ENCODE assay signal across 8 cellular contexts in the genomic region with DNA sequence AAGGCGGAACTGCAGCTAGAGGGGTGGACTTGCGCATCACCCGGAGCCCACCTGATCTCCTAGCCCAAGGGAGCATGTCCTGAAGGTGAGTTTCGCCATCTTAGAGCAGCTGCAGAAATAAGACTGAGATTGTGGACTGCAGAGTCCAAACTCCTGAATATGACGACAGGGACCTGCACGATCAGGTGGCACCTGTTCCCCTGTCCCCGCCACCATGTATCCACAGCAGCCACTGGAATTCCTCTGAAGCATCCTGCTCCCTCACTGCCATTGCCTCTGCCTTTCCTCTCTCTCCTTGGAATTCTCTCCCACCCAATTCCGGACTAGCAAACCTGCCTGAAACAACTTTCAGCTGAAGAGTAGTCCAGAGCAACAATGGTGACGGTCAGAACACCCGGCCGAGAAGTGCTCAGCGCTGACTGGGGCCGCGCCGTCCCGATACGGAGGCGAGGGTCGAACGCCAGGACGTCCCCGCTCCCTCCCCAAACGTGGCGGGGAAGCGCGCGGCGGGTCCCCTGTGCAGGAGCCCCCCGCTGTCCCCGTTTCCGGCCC. TPM values are rescaled to one million over a fixed set of nuclear protein-coding genes. Genes with fewer than 3 reads are reported as not detected.
DNase-seq lines count a peak whose midpoint lies in the region; ATAC-seq, FAIRE-seq and TF ChIP-seq lines count a peak whose summit lies in the region.

No MANE protein-coding gene starts in this region.

- CTCF ChIA-PET in CD8-positive, alpha-beta memory T cell (lab: Charles Lee) = interaction anchor here (1.2 kb wide), 1 partner anchor 9 kb away, joined by 3 read pairs; no protein-coding TSS in a partner anchor
- CTCF ChIA-PET in K562 (lab: Yijun Ruan, JAX; ENCODE audit: low intra/inter-chr PET ratio) = interaction anchor here (0.6 to 1.2 kb wide), 2 partner anchors 13 to 280 kb away, joined by 3 read pairs; no protein-coding TSS in a partner anchor

- H3K4me1 ChIP-seq in CD8-positive, alpha-beta memory T cell (ENCODE audit: insufficient read depth, low read length) = peaks cover 41% of the 10 kb centered on the region
- H3K4me1 ChIP-seq in K562 (replicated peaks in 1 of 2; ENCODE audit: control insufficient read depth in 2 of 2, insufficient read depth in 2 of 2, low read length in 2 of 2) = peaks cover 20 to 22% of the 10 kb centered on the region in 2 experiments; a peak in 4 of 5 replicates
- H3K4me1 ChIP-seq in mesodermal cell (ENCODE audit: control insufficient read depth, insufficient read depth, low read length, poor library complexity, severe bottlenecking) = peaks cover 10% of the 10 kb centered on the region

- H3K27ac ChIP-seq in CD8-positive, alpha-beta memory T cell (ENCODE audit: low read depth, low read length) = no peak overlapping the region
- peak overlapping the region; percentile 23; the same call in 1 of the 3 replicates for H3K27ac ChIP-seq in K562 (ENCODE audit: extremely low read depth, low read depth, low read length)
- H3K27ac ChIP-seq in mesodermal cell (ENCODE audit: low read depth, low read length, severe bottlenecking) = peak overlapping the region; percentile 53

- peak overlapping the region; percentile 95 for H2AFZ ChIP-seq in K562 (ENCODE audit: low read depth, low read length)

- no peak for TF ChIP-seq CTCF in K562 (IDR thresholded peaks at IDR 0.05 in 2 of 3, conservative IDR thresholded peaks at IDR 0.05 in 1 of 3; ENCODE audit: insufficient read depth in 2 of 3, low read depth in 1 of 3, low read length in 3 of 3)

- WGBS in K562 (ENCODE audit: insufficient coverage, low coverage, missing lambda C conversion rate) = 23% methylated on average over 26 of the region's 31 CpGs
- 20 to 21% methylated on average over 31 of the region's 31 CpGs for WGBS in mesodermal cell (ENCODE audit: insufficient coverage in 2 of 2), 2 experiments

- peaks cover 0 to 4% (median 0%) of the 10 kb centered on the region in 5 donors for H3K9me3 Mint-ChIP-seq in CD8-positive, alpha-beta memory T cell

- H3K36me3 ChIP-seq in CD8-positive, alpha-beta memory T cell (ENCODE audit: insufficient read depth, low read length) = no peaks in the 10 kb centered on the region
- H3K36me3 ChIP-seq in K562 (ENCODE audit: control insufficient read depth, insufficient read depth, low read length) = peaks cover 13% of the 10 kb centered on the region; the same call in 2 of the 3 replicates
- H3K36me3 ChIP-seq in mesodermal cell (ENCODE audit: control insufficient read depth, insufficient read depth, low read length) = no peaks in the 10 kb centered on the region

- peak overlapping the region; percentile 83 to 98; a peak in 3 of 4 replicates for H3K9ac ChIP-seq in K562 (ENCODE audit: insufficient read depth in 1 of 2, low read depth in 2 of 2, low read length in 2 of 2)

- intact Hi-C loops in K562 (cut with micrococcal nuclease) = no loop called here

- peaks cover 32 to 44% (median 35%) of the 10 kb centered on the region in 3 donors for H3K4me1 Mint-ChIP-seq in CD8-positive, alpha-beta memory T cell

- no peak for TF ChIP-seq EP300 in K562 (IDR thresholded peaks at IDR 0.05; ENCODE audit: low read length)

- POLR2A ChIA-PET in CD8-positive, alpha-beta memory T cell (lab: Charles Lee) = interaction anchor here (1.0 to 1.3 kb wide), 3 partner anchors 8 to 15 kb away, joined by 4 to 5 read pairs (median 4); a partner anchor contains a TSS
- POLR2A ChIA-PET in K562 (lab: Yijun Ruan, JAX) = interaction anchor here (0.6 to 1.1 kb wide), 3 partner anchors 11 to 343 kb away, joined by 3 read pairs; no protein-coding TSS in a partner anchor

- ATAC-seq in HG03442 (IDR thresholded peaks at IDR 0.05; ENCODE audit: unreplicated experiment) = peak; percentile 14
- peak; percentile 31 for ATAC-seq in K562
- ATAC-seq in GM21515 (IDR thresholded peaks at IDR 0.05; ENCODE audit: unreplicated experiment) = no peak

- peak overlapping the region; percentile 70 to 95 (median 83) for H3K4me3 Mint-ChIP-seq in CD8-positive, alpha-beta memory T cell

- H3K27me3 ChIP-seq in CD8-positive, alpha-beta memory T cell (ENCODE audit: insufficient read depth, low read length, poor library complexity, severe bottlenecking) = no peaks in the 10 kb centered on the region
- 0 out of 5 replicates have a peak, but pooled peaks cover 0 to under 1% of the 10 kb centered on the region in 2 experiments for H3K27me3 ChIP-seq in K562 (ENCODE audit: control insufficient read depth in 2 of 2, insufficient read depth in 2 of 2, low read length in 2 of 2)

- peak overlapping the region; percentile 99 for H3K4me2 ChIP-seq in K562 (ENCODE audit: insufficient read depth, low read length)

- H4K20me1 ChIP-seq in K562 (replicated peaks; ENCODE audit: control insufficient read depth, insufficient read depth, low read length) = peaks cover 4% of the 10 kb centered on the region; the same call in 1 of the 2 replicates

- DNase-seq in CD8-positive, alpha-beta memory T cell = no peak
- no peak for DNase-seq in K562 (ENCODE audit: extremely low read depth in 1 of 4, low spot score in 3 of 4)
- DNase-seq in HK-2 (ENCODE audit: unreplicated experiment) = no peak
- no peak for DNase-seq in epidermal melanocyte (ENCODE audit: insufficient read length, low spot score)
- no peak for DNase-seq in ecto neural progenitor cell (ENCODE audit: low spot score)

- H3K36me3 Mint-ChIP-seq in CD8-positive, alpha-beta memory T cell = peaks cover 0 to 18% (median 4%) of the 10 kb centered on the region in 3 donors

- peak overlapping the region; percentile 72 for H3K4me3 ChIP-seq in CD8-positive, alpha-beta memory T cell (ENCODE audit: low read length)
- H3K4me3 ChIP-seq in K562 = peak overlapping the region; percentile 70
- H3K4me3 ChIP-seq in mesodermal cell (ENCODE audit: extremely low read depth, insufficient read depth, low read length, poor library complexity, severe bottlenecking) = peak overlapping the region; percentile 82

- no peaks in the 10 kb centered on the region for H3K9me1 ChIP-seq in K562 (ENCODE audit: control insufficient read depth, insufficient read depth, low read length)

- peaks cover 47% of the 10 kb centered on the region for H3K79me2 ChIP-seq in K562 (ENCODE audit: control insufficient read depth, insufficient read depth, low read length)

- in situ Hi-C loops in K562 (cut with MboI) = no loop called here

- BruUV-seq in K562 (replicated peaks; lab: Mats Ljungman, UMichigan) = no TSS peak

- H3K9me3 ChIP-seq in CD8-positive, alpha-beta memory T cell (ENCODE audit: low read length) = no peaks in the 10 kb centered on the region
- H3K9me3 ChIP-seq in K562 (replicated peaks; ENCODE audit: control insufficient read depth, insufficient read depth, low read depth, low read length) (0 out of 2 replicates have a peak, but pooled peaks cover 1% of the 10 kb centered on the region), mesodermal cell (ENCODE audit: control insufficient read depth, low read length) (peaks cover 13% of the 10 kb centered on the region)

- no peak for FAIRE-seq in K562 (lab: Jason Lieb, UNC)

- H3K27ac Mint-ChIP-seq in CD8-positive, alpha-beta memory T cell = peak overlapping the region in 6 of 8 donors; percentile 25 to 82 (median 50)

- no peak for TF ChIP-seq RAD21 in K562 (CRISPR knock-in tag; conservative IDR thresholded peaks at IDR 0.05 in 1 of 2, IDR thresholded peaks at IDR 0.05 in 1 of 2)

- TF ChIP-seq POLR2A in K562 (conservative IDR thresholded peaks at IDR 0.05) = no peak

- peaks cover 8 to 31% of the 10 kb centered on the region in 2 donors for H3K27me3 Mint-ChIP-seq in CD8-positive, alpha-beta memory T cell

RNA-seq across cellular contexts. Expression of a gene that starts 0.7 kb away (rescaled TPM):
- total RNA-seq in CD8-positive, alpha-beta memory T cell = 10 to 100 TPM; 19.1 to 20.9 TPM
- 29.8 TPM for polyA plus RNA-seq in CD8-positive, alpha-beta memory T cell
- 43.4 and 80.5 TPM in 2 replicates for total RNA-seq in K562 (2011; cell fraction: chromatin; rRNA removed; ENCODE audit: low replicate concordance)
- 21.2 and 24.1 TPM in 2 replicates for total RNA-seq in K562 (2011; cell fraction: nucleolus; rRNA removed)
- total RNA-seq in K562 (2011; cell fraction: nucleoplasm; rRNA removed) = 25.9 and 29.8 TPM in 2 replicates
- total RNA-seq in K562 (2014; rRNA removed) (9.4 and 12.2 TPM in 2 replicates), K562 (2014; rRNA removed; fragmentation: Illumina TruSeq; extraction: Trizol) (15.1 and 16.4 TPM in 2 replicates), K562 (2015; rRNA removed; fragmentation: Illumina TruSeq; extraction: Trizol) (12.8 and 12.9 TPM in 2 replicates), K562 (2021) (22.6 and 23.0 TPM in 2 replicates)
- polyA plus RNA-seq in K562 (2011; rRNA removed) (16.6 and 16.9 TPM in 2 replicates), K562 (2014; fragmentation: Illumina TruSeq; extraction: Trizol) (19.9 and 21.3 TPM in 2 replicates), K562 (2014; fragmentation: Nextera tagmentation; extraction: Ambion mirVana) (1 to 10 TPM; 3.5 to 5.5 TPM), K562 (2014; rRNA removed) (14.7 and 14.8 TPM in 2 replicates)
- 11.3 and 12.0 TPM in 2 replicates for polyA plus RNA-seq in K562 (2011; cell fraction: cytosol; rRNA removed)
- polyA plus RNA-seq in K562 (2011; cell fraction: nucleus; rRNA removed) = 24.9 and 30.9 TPM in 2 replicates
- polyA plus RNA-seq in K562 (2012) = 11.9 and 18.1 TPM in 2 replicates
- polyA minus RNA-seq in K562 (2011; rRNA and poly(A)+ RNA removed) = 38.8 and 43.3 TPM in 2 replicates
- 12.5 and 17.4 TPM in 2 replicates for polyA minus RNA-seq in K562 (2011; cell fraction: cytosol; rRNA and poly(A)+ RNA removed)
- polyA minus RNA-seq in K562 (2011; cell fraction: nucleus; rRNA and poly(A)+ RNA removed) = 23.7 and 38.2 TPM in 2 replicates
- polyA plus RNA-seq in mesodermal cell (2013, experiment 1 of 2) = 22.4 TPM
- 19.8 TPM for polyA plus RNA-seq in mesodermal cell (2013, experiment 2 of 2)

RNA-seq across cellular contexts. Expression of a gene that starts 15.0 kb away (rescaled TPM):
- under 1 TPM; 0.79 to 0.86 TPM for total RNA-seq in CD8-positive, alpha-beta memory T cell
- 0.49 TPM for polyA plus RNA-seq in CD8-positive, alpha-beta memory T cell
- total RNA-seq in K562 (2011; cell fraction: chromatin; rRNA removed; ENCODE audit: low replicate concordance) = not detected in 2 replicates
- not detected in 2 replicates for total RNA-seq in K562 (2011; cell fraction: nucleolus; rRNA removed)
- not detected in 2 replicates for total RNA-seq in K562 (2011; cell fraction: nucleoplasm; rRNA removed)
- not detected in 2 replicates for total RNA-seq in K562 (2014; rRNA removed)
- total RNA-seq in K562 (2014; rRNA removed; fragmentation: Illumina TruSeq; extraction: Trizol) = not detected in 2 replicates
- total RNA-seq in K562 (2015; rRNA removed; fragmentation: Illumina TruSeq; extraction: Trizol) = not detected in 2 replicates
- total RNA-seq in K562 (2021) = not detected in 2 replicates
- polyA plus RNA-seq in K562 (2011; rRNA removed) = not detected in 2 replicates
- polyA plus RNA-seq in K562 (2011; cell fraction: cytosol; rRNA removed) = 0.03 TPM in 1 of 2 replicates, not detected in the other
- not detected in 2 replicates for polyA plus RNA-seq in K562 (2011; cell fraction: nucleus; rRNA removed)
- 0.03 TPM in 1 of 2 replicates, not detected in the other for polyA plus RNA-seq in K562 (2012)
- not detected in 2 replicates for polyA plus RNA-seq in K562 (2014; fragmentation: Illumina TruSeq; extraction: Trizol)
- polyA plus RNA-seq in K562 (2014; fragmentation: Nextera tagmentation; extraction: Ambion mirVana) = not detected
- polyA plus RNA-seq in K562 (2014; rRNA removed) = not detected in 2 replicates
- not detected in 2 replicates for polyA minus RNA-seq in K562 (2011; rRNA and poly(A)+ RNA removed)
- polyA minus RNA-seq in K562 (2011; cell fraction: cytosol; rRNA and poly(A)+ RNA removed) = not detected in 2 replicates
- not detected in 2 replicates for polyA minus RNA-seq in K562 (2011; cell fraction: nucleus; rRNA and poly(A)+ RNA removed)
- 3.5 TPM for polyA plus RNA-seq in mesodermal cell (2013, experiment 1 of 2)
- 2.6 TPM for polyA plus RNA-seq in mesodermal cell (2013, experiment 2 of 2)
